Comparison of ENCODE assay signal across 1 cellular context in the genomic region with DNA sequence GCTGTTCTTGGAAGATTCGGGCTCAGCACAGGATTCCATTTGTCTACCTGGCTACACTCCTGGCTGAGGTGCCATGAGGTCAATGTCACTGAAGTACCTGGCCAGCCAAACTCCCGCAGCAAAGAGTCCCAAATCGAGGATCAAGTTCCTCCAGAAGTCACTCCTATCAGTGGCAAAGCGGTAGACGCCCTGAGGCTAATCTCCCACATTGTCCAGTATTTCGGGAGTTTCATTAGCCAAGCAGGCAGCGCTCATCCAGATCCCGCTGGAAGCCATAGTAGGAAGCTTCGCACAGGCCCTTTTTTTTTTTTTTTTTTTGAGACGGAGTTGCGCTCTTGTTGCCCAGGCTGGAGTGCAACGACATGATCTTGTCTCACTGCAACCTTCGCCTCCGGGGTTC.
TF ChIP-seq lines count a peak whose summit lies in the region.

No MANE protein-coding gene starts in this region.

TF ChIP-seq in K562, 482 proteins besides CTCF, POLR2A, EP300 and RAD21:
- TF ChIP-seq HDAC8 (tag; IDR thresholded peaks at IDR 0.05) (no peak), ZNF134 (CRISPR knock-in tag; conservative IDR thresholded peaks at IDR 0.05) (no peak), MCM2 (IDR thresholded peaks at IDR 0.05; ENCODE audit: low read depth) (no peak), ZFPM2 (CRISPR knock-in tag; IDR thresholded peaks at IDR 0.05) (no peak), POLR2AphosphoS2 (IDR thresholded peaks at IDR 0.05; ENCODE audit: low read length) (no peak), ZNF431 (CRISPR knock-in tag; IDR thresholded peaks at IDR 0.05) (no peak), ZNF280A (IDR thresholded peaks at IDR 0.05; ENCODE audit: low read depth, partially characterized antibody) (no peak), ZSCAN29 (IDR thresholded peaks at IDR 0.05) (no peak), TFAM (CRISPR knock-in tag; conservative IDR thresholded peaks at IDR 0.05) (no peak)
